Comparison of ENCODE assay signal across 8 cellular contexts in genomic region chr12:7162691-7163114, GRCh38. TPM values are rescaled to one million over a fixed set of nuclear protein-coding genes. Genes with fewer than 3 reads are reported as not detected.
DNase-seq lines count a peak whose midpoint lies in the region; ATAC-seq and TF ChIP-seq lines count a peak whose summit lies in the region.

No MANE protein-coding gene starts in this region.

- no peaks in the 10 kb centered on the region for H3K27me3 ChIP-seq in CD4-positive, alpha-beta T cell (ENCODE audit: control insufficient read depth, insufficient read depth, low read length)

- H3K9me3 Mint-ChIP-seq in CD4-positive, alpha-beta T cell = no peaks in the 10 kb centered on the region
- peaks cover 5% of the 10 kb centered on the region for H3K9me3 Mint-ChIP-seq in endothelial cell (ENCODE audit: unreplicated experiment)
- H3K9me3 Mint-ChIP-seq in nephron progenitor cell = peaks cover 42% of the 10 kb centered on the region

- peaks cover 32% of the 10 kb centered on the region for H3K27me3 Mint-ChIP-seq in CD4-positive, alpha-beta T cell
- peaks cover 13% of the 10 kb centered on the region for H3K27me3 Mint-ChIP-seq in endothelial cell (ENCODE audit: unreplicated experiment)
- H3K27me3 Mint-ChIP-seq in nephron progenitor cell (ENCODE audit: low read depth, poor library complexity) = peaks cover 25% of the 10 kb centered on the region

- TF ChIP-seq CTCF in CD4-positive, alpha-beta T cell (IDR thresholded peaks at IDR 0.05) = peak; percentile 19
- TF ChIP-seq CTCF in endothelial cell (IDR thresholded peaks at IDR 0.05; ENCODE audit: unreplicated experiment) (peak; percentile 16), nephron progenitor cell (IDR thresholded peaks at IDR 0.05) (peak; percentile 45)

- H3K27ac ChIP-seq in CD4-positive, alpha-beta T cell (ENCODE audit: low read depth, low read length) = no peak overlapping the region

- peaks cover 4% of the 10 kb centered on the region for H3K36me3 Mint-ChIP-seq in CD4-positive, alpha-beta T cell (ENCODE audit: low read depth)
- H3K36me3 Mint-ChIP-seq in endothelial cell (ENCODE audit: low read depth, unreplicated experiment) (peaks cover 20% of the 10 kb centered on the region), nephron progenitor cell (ENCODE audit: low read depth) (no peaks in the 10 kb centered on the region)

- no peak overlapping the region for H3K27ac Mint-ChIP-seq in CD4-positive, alpha-beta T cell
- H3K27ac Mint-ChIP-seq in endothelial cell (ENCODE audit: unreplicated experiment) = no peak overlapping the region
- H3K27ac Mint-ChIP-seq in nephron progenitor cell = no peak overlapping the region

- intact Hi-C loops in CD4-positive, alpha-beta T cell (cut with DNase I, micrococcal nuclease) = no loop called here

- no peaks in the 10 kb centered on the region for H3K9me3 ChIP-seq in CD4-positive, alpha-beta T cell (ENCODE audit: control insufficient read depth, low read length)

- peaks cover 13% of the 10 kb centered on the region for H3K4me1 Mint-ChIP-seq in CD4-positive, alpha-beta T cell (ENCODE audit: low read depth)
- H3K4me1 Mint-ChIP-seq in endothelial cell (ENCODE audit: unreplicated experiment) (peaks cover 12% of the 10 kb centered on the region), nephron progenitor cell (no peaks in the 10 kb centered on the region)

- peak in 3 of 10 experiments; percentile 5 to 14 (median 10) for DNase-seq in CD4-positive, alpha-beta T cell
- DNase-seq in HuH-7.5 (ENCODE audit: low spot score) = peak; percentile 59
- peak; percentile 6 for DNase-seq in T follicular helper cell (ENCODE audit: low read depth)
- peak; percentile 25 for DNase-seq in endothelial cell (ENCODE audit: low spot score)
- DNase-seq in nephron progenitor cell = peak; percentile 30

- peak overlapping the region; percentile 62 for H3K4me3 Mint-ChIP-seq in CD4-positive, alpha-beta T cell
- H3K4me3 Mint-ChIP-seq in endothelial cell (ENCODE audit: unreplicated experiment) = peak overlapping the region; percentile 38
- no peak overlapping the region for H3K4me3 Mint-ChIP-seq in nephron progenitor cell

- peak; percentile 87 for ATAC-seq in CD4-positive, alpha-beta T cell (ENCODE audit: poor library complexity)
- ATAC-seq in HG03045 (IDR thresholded peaks at IDR 0.05; ENCODE audit: unreplicated experiment) (no peak), GM21360 (IDR thresholded peaks at IDR 0.05; ENCODE audit: unreplicated experiment) (no peak), GM21381 (IDR thresholded peaks at IDR 0.05; ENCODE audit: unreplicated experiment) (no peak)

- POLR2A ChIA-PET in CD4-positive, alpha-beta T cell (lab: Charles Lee) = interaction anchor here (0.6 to 1.0 kb wide), 2 partner anchors 23 to 26 kb away, joined by 3 to 4 read pairs; no protein-coding TSS in a partner anchor

- CTCF ChIA-PET in CD4-positive, alpha-beta T cell (lab: Charles Lee) = interaction anchor here (0.6 to 0.8 kb wide), 2 partner anchors 21 to 585 kb away, joined by 3 read pairs; no protein-coding TSS in a partner anchor

RNA-seq across cellular contexts. Expression of gene PEX5, which starts 26.8 kb away (rescaled TPM):
- 10 to 100 TPM; 22.9 TPM for total RNA-seq in CD4-positive, alpha-beta T cell
- 22.2 TPM for total RNA-seq in endothelial cell (ENCODE audit: unreplicated experiment)

RNA-seq across cellular contexts. Expression of gene CLSTN3, which starts 32.5 kb away (rescaled TPM):
- 10 to 100 TPM; 29.1 to 33.9 TPM for total RNA-seq in CD4-positive, alpha-beta T cell
- 134 TPM for total RNA-seq in endothelial cell (ENCODE audit: unreplicated experiment)

RNA-seq across cellular contexts. Expression of gene RBP5, which starts 34.0 kb away (rescaled TPM):
- not detected for total RNA-seq in CD4-positive, alpha-beta T cell
- 1.0 TPM for total RNA-seq in endothelial cell (ENCODE audit: unreplicated experiment)

RNA-seq across cellular contexts. Expression of gene C1RL, which starts 53.7 kb away (rescaled TPM):
- total RNA-seq in CD4-positive, alpha-beta T cell = 10 to 100 TPM; 12.2 to 14.1 TPM
- total RNA-seq in endothelial cell (ENCODE audit: unreplicated experiment) = 62.3 TPM
